ENCODE assay signal across 37 cellular contexts in genomic region chr4:36341936-36342335, GRCh38.
DNase-seq lines count a peak whose midpoint lies in the region; ATAC-seq, FAIRE-seq and TF ChIP-seq lines count a peak whose summit lies in the region.
"Had no signal": no experiment of that assay in that cellular context is flagged by ENCODE, and none has a peak within 500 bp of the region (broad histone marks: within the 10 kb centered on the region; RNA-seq: fewer than 3 reads in every experiment).

No MANE protein-coding gene starts in this region.

- intact Hi-C loops in left cardiac atrium (cut with DNase I), result no loop called here
- intact Hi-C loops in HepG2 (cut with micrococcal nuclease; ENCODE audit: unreplicated experiment), result no loop called here
- intact Hi-C loops in right lobe of liver (cut with DNase I), result no loop called here
- intact Hi-C loops in PC-9 (cut with micrococcal nuclease; ENCODE audit: unreplicated experiment), result no loop called here

- WGBS in HepG2 (ENCODE audit: low lambda C conversion rate), result 11% methylated on average over 6 of the region's 6 CpGs
- WGBS in right lobe of liver (ENCODE audit: insufficient coverage, low coverage, low lambda C conversion rate, missing lambda C conversion rate), result 77% methylated on average over 6 of the region's 6 CpGs

- no peak overlapping the region for H3K9ac ChIP-seq in HepG2 (ENCODE audit: insufficient read depth, low read depth, low read length)
- H3K9ac ChIP-seq: BLaER1; BLaER1 treated with 17β-estradiol and CSF1 and Interleukin-3, amounts not matched to agents 10 nM and 100 nM had no signal

- ATAC-seq in left cardiac atrium (peak; percentile 72 to 86), HepG2 (no peak), right lobe of liver (no peak), left lobe of liver (no peak)
- peak; percentile 63 for ATAC-seq in stimulated activated effector memory CD8-positive, alpha-beta T cell treated with anti-CD3 and anti-CD28 coated beads, Interleukin-12 subunit alpha, Interleukin-12 subunit beta, amount 100 ng/mL, for 72 hours
- ATAC-seq: A549; CD8-positive, alpha-beta T cell had no signal

- no peaks in the 10 kb centered on the region for H3K9me2 ChIP-seq in PC-9 (ENCODE audit: insufficient read depth)

- FAIRE-seq in HepG2 (lab: Jason Lieb, UNC), result no peak
- peak; percentile 60 for FAIRE-seq in bronchial epithelial cell (lab: Jason Lieb, UNC)
- FAIRE-seq: A204.1, A549, D721Med had no signal

- H3K79me2 ChIP-seq in HepG2 (ENCODE audit: insufficient read depth, low read length), result no peaks in the 10 kb centered on the region
- H3K79me2 ChIP-seq in PC-9 (ENCODE audit: low read depth), result no peaks in the 10 kb centered on the region

- no peak overlapping the region for H3K27ac Mint-ChIP-seq in stimulated activated effector memory CD8-positive, alpha-beta T cell treated with anti-CD3 and anti-CD28 coated beads, Interleukin-12 subunit alpha, Interleukin-12 subunit beta, amount 100 ng/mL, for 72 hours
- H3K27ac Mint-ChIP-seq: B cell; CD14-positive monocyte; CD4-positive, alpha-beta memory T cell; CD4-positive, alpha-beta T cell; CD4-positive, CD25-positive, alpha-beta regulatory T cell; CD8-positive, alpha-beta memory T cell; CD8-positive, alpha-beta T cell had no signal

- POLR2A ChIA-PET in HepG2 (lab: Yijun Ruan, JAX) (no interaction called here), PC-9 (lab: Charles Lee; ENCODE audit: unreplicated experiment) (no interaction called here)

- H4K20me1 ChIP-seq in HepG2 (ENCODE audit: insufficient read depth, low read length) (no peaks in the 10 kb centered on the region), PC-9 (ENCODE audit: insufficient read depth) (no peaks in the 10 kb centered on the region)
- H4K20me1 ChIP-seq: BLaER1; BLaER1 treated with 17β-estradiol and CSF1 and Interleukin-3, amounts not matched to agents 10 nM and 100 nM had no signal

- no peak overlapping the region for H3K4me2 ChIP-seq in HepG2 (ENCODE audit: low read depth, low read length)
- no peak overlapping the region for H3K4me2 ChIP-seq in PC-9
- H3K4me2 ChIP-seq: A549; BLaER1; BLaER1 treated with 17β-estradiol and CSF1 and Interleukin-3, amounts not matched to agents 10 nM and 100 nM had no signal

- H3K36me3 Mint-ChIP-seq in stimulated activated effector memory CD8-positive, alpha-beta T cell treated with anti-CD3 and anti-CD28 coated beads, Interleukin-12 subunit alpha, Interleukin-12 subunit beta, amount 100 ng/mL, for 72 hours, result no peaks in the 10 kb centered on the region
- H3K36me3 Mint-ChIP-seq: CD14-positive monocyte; CD4-positive, alpha-beta memory T cell; CD4-positive, CD25-positive, alpha-beta regulatory T cell; CD8-positive, alpha-beta T cell had no signal

- no peak overlapping the region for H3K4me3 ChIP-seq in right atrium auricular region
- no peak overlapping the region for H3K4me3 ChIP-seq in HepG2 (replicated peaks in 1 of 3; ENCODE audit: insufficient read depth in 1 of 3, low read depth in 2 of 3, low read length in 3 of 3)
- no peak overlapping the region for H3K4me3 ChIP-seq in right lobe of liver
- H3K4me3 ChIP-seq in bronchial epithelial cell (ENCODE audit: low read depth, low read length), result no peak overlapping the region
- no peak overlapping the region for H3K4me3 ChIP-seq in PC-9
- H3K4me3 ChIP-seq: A549; BLaER1; BLaER1 treated with 17β-estradiol and CSF1 and Interleukin-3, amounts not matched to agents 10 nM and 100 nM had no signal

- peak; percentile 34 for DNase-seq in left cardiac atrium
- DNase-seq in right atrium auricular region (ENCODE audit: low spot score), result no peak
- DNase-seq in HepG2 (ENCODE audit: low spot score), result no peak
- no peak for DNase-seq in right lobe of liver
- no peak for DNase-seq in bronchial epithelial cell (ENCODE audit: low read depth)
- DNase-seq in stimulated activated effector memory CD8-positive, alpha-beta T cell treated with anti-CD3 and anti-CD28 coated beads, Interleukin-12 subunit alpha, Interleukin-12 subunit beta, amount 100 ng/mL, for 72 hours (ENCODE audit: low spot score in 2 of 2), result no peak
- DNase-seq in left lobe of liver (ENCODE audit: low spot score), result no peak
- no peak for DNase-seq in PC-9
- DNase-seq: 8988T; ACHN; AML-193; BE2C; C1 segment of cervical spinal cord; Caco-2; Calu3; CD4-positive, alpha-beta memory T cell; CD4-positive, alpha-beta T cell; CD4-positive, CD25-positive, alpha-beta regulatory T cell; CD8-positive, alpha-beta memory T cell; CD8-positive, alpha-beta T cell; COR-L47; DMS 273 treated with DMSO at 0.1 percent for 48 hours; DMS153; DMS53; DMS79; DMS79 treated with DMSO at 0.1 percent for 48 hours; DND-41; EL had no signal

- CTCF ChIA-PET in HepG2 (lab: Yijun Ruan, JAX; ENCODE audit: low intra/inter-chr PET ratio, low total read pairs) (no interaction called here), PC-9 (lab: Charles Lee) (no interaction called here)

- H3K9me3 ChIP-seq in right atrium auricular region (no peaks in the 10 kb centered on the region), HepG2 (ENCODE audit: low read length) (no peaks in the 10 kb centered on the region), right lobe of liver (no peaks in the 10 kb centered on the region), PC-9 (ENCODE audit: insufficient read depth, low read depth) (no peaks in the 10 kb centered on the region)
- H3K9me3 ChIP-seq: A549, BE2C, BLaER1, Caco-2 had no signal

- in situ Hi-C loops in HepG2 (cut with HindIII; ENCODE audit: extremely low pct_ligation_motif_present, low pct_unique_long_range_greater_than_20kb), result no loop called here

- no peaks in the 10 kb centered on the region for H3K9me3 Mint-ChIP-seq in stimulated activated effector memory CD8-positive, alpha-beta T cell treated with anti-CD3 and anti-CD28 coated beads, Interleukin-12 subunit alpha, Interleukin-12 subunit beta, amount 100 ng/mL, for 72 hours
- H3K9me3 Mint-ChIP-seq: CD14-positive monocyte; CD4-positive, alpha-beta memory T cell; CD4-positive, alpha-beta T cell; CD4-positive, CD25-positive, alpha-beta regulatory T cell; CD8-positive, alpha-beta memory T cell; CD8-positive, alpha-beta T cell had no signal

- TF ChIP-seq RAD21 in HepG2 (CRISPR knock-in tag; IDR thresholded peaks at IDR 0.05), result no peak

- H3K36me3 ChIP-seq in right atrium auricular region, result no peaks in the 10 kb centered on the region
- no peaks in the 10 kb centered on the region for H3K36me3 ChIP-seq in HepG2 (replicated peaks in 1 of 2; ENCODE audit: control insufficient read depth in 1 of 2, insufficient read depth in 2 of 2, low read length in 2 of 2)
- no peaks in the 10 kb centered on the region for H3K36me3 ChIP-seq in right lobe of liver
- no peaks in the 10 kb centered on the region for H3K36me3 ChIP-seq in bronchial epithelial cell (ENCODE audit: control insufficient read depth, insufficient read depth, low read length)
- H3K36me3 ChIP-seq in PC-9 (ENCODE audit: low read depth), result no peaks in the 10 kb centered on the region
- H3K36me3 ChIP-seq: BE2C; BLaER1; BLaER1 treated with 17β-estradiol and CSF1 and Interleukin-3, amounts not matched to agents 10 nM and 100 nM had no signal

- H3K27me3 ChIP-seq in right atrium auricular region (no peaks in the 10 kb centered on the region), HepG2 (ENCODE audit: control insufficient read depth in 1 of 2, insufficient read depth in 2 of 2, low read length in 2 of 2) (no peaks in the 10 kb centered on the region; a peak in 1 of 5 replicates), right lobe of liver (no peaks in the 10 kb centered on the region), bronchial epithelial cell (ENCODE audit: control insufficient read depth, insufficient read depth, low read length) (no peaks in the 10 kb centered on the region), PC-9 (ENCODE audit: insufficient read depth, low read depth) (no peaks in the 10 kb centered on the region)
- H3K27me3 ChIP-seq: BE2C; BLaER1; BLaER1 treated with 17β-estradiol and CSF1 and Interleukin-3, amounts not matched to agents 10 nM and 100 nM had no signal

- no peaks in the 10 kb centered on the region for H3F3A ChIP-seq in PC-9 (ENCODE audit: insufficient read depth, low read depth)

- no peak overlapping the region for H3K4me3 Mint-ChIP-seq in stimulated activated effector memory CD8-positive, alpha-beta T cell treated with anti-CD3 and anti-CD28 coated beads, Interleukin-12 subunit alpha, Interleukin-12 subunit beta, amount 100 ng/mL, for 72 hours
- H3K4me3 Mint-ChIP-seq: B cell; CD14-positive monocyte; CD4-positive, alpha-beta memory T cell; CD4-positive, alpha-beta T cell; CD4-positive, CD25-positive, alpha-beta regulatory T cell; CD8-positive, alpha-beta memory T cell; CD8-positive, alpha-beta T cell had no signal

- TF ChIP-seq EP300 in HepG2 (IDR thresholded peaks at IDR 0.05; ENCODE audit: low read depth in 2 of 2, low read length in 2 of 2) (no peak), HepG2 (CRISPR knock-in tag; IDR thresholded peaks at IDR 0.05; ENCODE audit: borderline replicate concordance) (no peak)

- no peak overlapping the region for H3K27ac ChIP-seq in right atrium auricular region
- H3K27ac ChIP-seq in HepG2 (ENCODE audit: extremely low read length, insufficient read depth, low read length), result no peak overlapping the region
- H3K27ac ChIP-seq in right lobe of liver, result no peak overlapping the region
- H3K27ac ChIP-seq in PC-9, result no peak overlapping the region
- H3K27ac ChIP-seq: 22Rv1, A549, BLaER1, C4-2B had no signal

- H3K4me1 ChIP-seq in right atrium auricular region, result no peaks in the 10 kb centered on the region
- H3K4me1 ChIP-seq in HepG2 (ENCODE audit: insufficient read depth, low read length), result no peaks in the 10 kb centered on the region
- no peaks in the 10 kb centered on the region for H3K4me1 ChIP-seq in right lobe of liver
- H3K4me1 ChIP-seq in PC-9 (replicated peaks; ENCODE audit: insufficient read depth), result no peaks in the 10 kb centered on the region
- H3K4me1 ChIP-seq: A549, BE2C, Caco-2 had no signal

- no peak for TF ChIP-seq POLR2A in HepG2 (IDR thresholded peaks at IDR 0.05; ENCODE audit: insufficient read depth in 1 of 2, low read depth in 2 of 2, low read length in 2 of 2)
- TF ChIP-seq POLR2A in right lobe of liver (IDR thresholded peaks at IDR 0.05), result no peak

- BruUV-seq in HepG2 (replicated peaks; lab: Mats Ljungman, UMichigan) (no TSS peak), PC-9 (replicated peaks; lab: Mats Ljungman, UMichigan) (no TSS peak)

- H3K4me1 Mint-ChIP-seq in stimulated activated effector memory CD8-positive, alpha-beta T cell treated with anti-CD3 and anti-CD28 coated beads, Interleukin-12 subunit alpha, Interleukin-12 subunit beta, amount 100 ng/mL, for 72 hours, result peaks cover 18% of the 10 kb centered on the region

- TF ChIP-seq CTCF in right atrium auricular region (IDR thresholded peaks at IDR 0.05) (no peak), HepG2 (CRISPR knock-in tag; IDR thresholded peaks at IDR 0.05) (no peak), right lobe of liver (IDR thresholded peaks at IDR 0.05) (no peak), bronchial epithelial cell (IDR thresholded peaks at IDR 0.05; ENCODE audit: insufficient read depth, low read length, severe bottlenecking) (no peak), PC-9 (conservative IDR thresholded peaks at IDR 0.05) (no peak)

- H2AFZ ChIP-seq in HepG2 (ENCODE audit: low read length) (no peak overlapping the region), PC-9 (no peak overlapping the region)

TF ChIP-seq in HepG2, 621 proteins besides CTCF, POLR2A, EP300 and RAD21 (continues in another document):
- no peak for TF ChIP-seq ZNF674 (CRISPR knock-in tag; IDR thresholded peaks at IDR 0.05; ENCODE audit: low read depth)
- peak; percentile 71 for TF ChIP-seq CREB1 (IDR thresholded peaks at IDR 0.05)
- TF ChIP-seq CREB1 (CRISPR knock-in tag; IDR thresholded peaks at IDR 0.05), result no peak

Comparison
In these comparisons a context has a peak if more than half of its experiments do, and no peak if none do; other contexts are left out.
1. ATAC-seq: peak in left cardiac atrium (2 of 2) and stimulated activated effector memory CD8-positive, alpha-beta T cell treated with anti-CD3 and anti-CD28 coated beads, Interleukin-12 subunit alpha, Interleukin-12 subunit beta, amount 100 ng/mL, for 72 hours (single experiment); none in HepG2 (single experiment), right lobe of liver (0 of 4) and left lobe of liver (single experiment).